ENCODE assay signal across 1 cellular context in the genomic region with DNA sequence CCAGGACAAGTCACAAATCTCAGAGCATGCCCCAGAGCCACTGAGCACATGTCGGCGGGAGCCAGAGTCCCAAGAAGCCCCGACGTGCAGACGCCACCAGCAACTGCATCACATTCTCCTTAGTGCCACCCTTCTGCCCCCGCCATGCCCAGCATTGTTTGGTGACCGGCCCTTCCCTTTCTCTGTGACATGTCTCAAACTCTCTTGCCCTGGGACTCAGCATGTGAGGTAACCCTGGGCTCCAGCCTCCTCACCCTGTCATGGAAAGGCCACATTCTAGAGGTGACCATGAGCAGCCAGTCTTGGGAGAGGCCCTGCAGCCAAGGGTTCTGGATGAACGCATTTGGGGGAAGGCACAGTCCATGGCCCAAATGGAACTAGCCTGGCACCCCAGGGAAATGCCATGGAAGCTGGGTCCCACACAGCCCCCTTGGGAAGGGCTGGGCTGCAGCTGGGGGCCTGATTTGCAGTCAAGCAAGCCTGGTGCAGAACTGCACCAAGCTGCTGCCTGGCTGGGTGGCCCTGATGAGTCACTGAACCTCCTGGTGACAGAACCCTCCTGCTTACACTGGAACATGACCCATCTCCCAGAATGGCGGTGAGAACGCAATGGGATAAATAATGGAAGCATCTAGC.
TF ChIP-seq lines count a peak whose summit lies in the region.

No MANE protein-coding gene starts in this region.

TF ChIP-seq in SK-N-SH, 30 proteins besides CTCF, POLR2A, EP300 and RAD21 (continued from another document):
- TF ChIP-seq, protein P1, sequence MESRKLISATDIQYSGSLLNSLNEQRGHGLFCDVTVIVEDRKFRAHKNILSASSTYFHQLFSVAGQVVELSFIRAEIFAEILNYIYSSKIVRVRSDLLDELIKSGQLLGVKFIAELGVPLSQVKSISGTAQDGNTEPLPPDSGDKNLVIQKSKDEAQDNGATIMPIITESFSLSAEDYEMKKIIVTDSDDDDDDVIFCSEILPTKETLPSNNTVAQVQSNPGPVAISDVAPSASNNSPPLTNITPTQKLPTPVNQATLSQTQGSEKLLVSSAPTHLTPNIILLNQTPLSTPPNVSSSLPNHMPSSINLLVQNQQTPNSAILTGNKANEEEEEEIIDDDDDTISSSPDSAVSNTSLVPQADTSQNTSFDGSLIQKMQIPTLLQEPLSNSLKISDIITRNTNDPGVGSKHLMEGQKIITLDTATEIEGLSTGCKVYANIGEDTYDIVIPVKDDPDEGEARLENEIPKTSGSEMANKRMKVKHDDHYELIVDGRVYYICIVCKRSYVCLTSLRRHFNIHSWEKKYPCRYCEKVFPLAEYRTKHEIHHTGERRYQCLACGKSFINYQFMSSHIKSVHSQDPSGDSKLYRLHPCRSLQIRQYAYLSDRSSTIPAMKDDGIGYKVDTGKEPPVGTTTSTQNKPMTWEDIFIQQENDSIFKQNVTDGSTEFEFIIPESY (IDR thresholded peaks at IDR 0.05; ENCODE audit: borderline replicate concordance, low read depth) = no peak
- TF ChIP-seq USF2 (IDR thresholded peaks at IDR 0.05; ENCODE audit: borderline replicate concordance, low read depth, low read length) (no peak), TCF12 (IDR thresholded peaks at IDR 0.05) (no peak)
